ENCODE assay signal across 9 cellular contexts in the genomic region with DNA sequence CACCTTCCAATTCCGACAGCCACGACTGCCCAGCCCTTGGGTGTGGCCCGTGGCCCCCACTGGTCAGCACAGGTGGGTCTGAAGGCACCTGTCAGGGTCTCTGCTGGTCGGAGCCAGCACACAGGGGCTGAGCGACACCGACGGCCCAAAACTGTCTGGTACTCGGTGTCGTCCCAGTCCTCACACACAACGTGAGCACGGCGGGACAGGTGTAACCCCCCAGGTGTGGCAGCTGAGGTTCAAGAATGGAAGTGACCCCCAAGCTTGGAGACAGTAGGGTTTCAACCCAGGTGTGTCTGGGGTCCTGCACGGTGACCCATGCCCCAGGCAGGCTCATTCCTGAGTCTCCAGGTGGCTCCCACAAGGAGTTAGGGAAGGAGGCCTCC. TPM values are rescaled to one million over a fixed set of nuclear protein-coding genes. Genes with fewer than 3 reads are reported as not detected.
A peak's percentile ranks its signal among the peaks of the same experiment; 100 is the strongest.
DNase-seq lines count a peak whose midpoint lies in the region; ATAC-seq and TF ChIP-seq lines count a peak whose summit lies in the region.
"Had no signal": no experiment of that assay in that cellular context is flagged by ENCODE, and none has a peak within 500 bp of the region (broad histone marks: within the 10 kb centered on the region; RNA-seq: fewer than 3 reads in every experiment).

No MANE protein-coding gene starts in this region.

- no peak for TF ChIP-seq POLR2A in upper lobe of left lung (IDR thresholded peaks at IDR 0.05)

- H3K27me3 ChIP-seq in cardiac muscle cell, result no peaks in the 10 kb centered on the region
- no peaks in the 10 kb centered on the region for H3K27me3 ChIP-seq in brain microvascular endothelial cell (replicated peaks)
- no peaks in the 10 kb centered on the region for H3K27me3 ChIP-seq in lower lobe of right lung (ENCODE audit: low read depth)
- no peaks in the 10 kb centered on the region for H3K27me3 ChIP-seq in upper lobe of left lung

- peak overlapping the region; percentile 75 for H3K4me3 ChIP-seq in cardiac muscle cell
- peak overlapping the region; percentile 66 for H3K4me3 ChIP-seq in brain microvascular endothelial cell (ENCODE audit: low read depth, low read length)
- peak overlapping the region; percentile 100 for H3K4me3 ChIP-seq in lower lobe of right lung
- H3K4me3 ChIP-seq in upper lobe of left lung, result peak overlapping the region; percentile 70 to 100 (median 88)

- intact Hi-C loops in Right ventricle myocardium inferior (cut with DNase I), result loop anchor here (5.0 kb wide), 2 partner anchors 118 to 362 kb away; a partner anchor contains a TSS
- intact Hi-C loops in lower lobe of right lung (cut with DNase I), result no loop called here

- 86 to 88% methylated on average over 5 to 12 of the region's 13 CpGs for WGBS in upper lobe of left lung, 2 donors

- H3K36me3 ChIP-seq in cardiac muscle cell (peaks cover 4% of the 10 kb centered on the region), brain microvascular endothelial cell (replicated peaks) (peaks cover 11% of the 10 kb centered on the region), lower lobe of right lung (peaks cover 34% of the 10 kb centered on the region), upper lobe of left lung (peaks cover 0 to 22% (median 16%) of the 10 kb centered on the region in 4 donors)

- H3K27ac ChIP-seq in cardiac muscle cell, result no peak overlapping the region
- no peak overlapping the region for H3K27ac ChIP-seq in brain microvascular endothelial cell
- H3K27ac ChIP-seq in lower lobe of right lung, result no peak overlapping the region
- H3K27ac ChIP-seq in upper lobe of left lung, result peak overlapping the region; percentile 65 to 91 (median 82)

- no peak for TF ChIP-seq EP300 in upper lobe of left lung (IDR thresholded peaks at IDR 0.05)

- TF ChIP-seq CTCF in cardiac muscle cell (IDR thresholded peaks at IDR 0.05; ENCODE audit: low read depth, low read length) (no peak), brain microvascular endothelial cell (IDR thresholded peaks at IDR 0.05; ENCODE audit: low read depth, low read length, missing control alignments) (no peak), lower lobe of right lung (IDR thresholded peaks at IDR 0.05) (no peak), upper lobe of left lung (IDR thresholded peaks at IDR 0.05) (no peak)

- H3K9me3 ChIP-seq in cardiac muscle cell (ENCODE audit: low read depth), result no peaks in the 10 kb centered on the region
- no peaks in the 10 kb centered on the region for H3K9me3 ChIP-seq in lower lobe of right lung
- no peaks in the 10 kb centered on the region for H3K9me3 ChIP-seq in upper lobe of left lung

- no peak for DNase-seq in cardiac muscle cell (ENCODE audit: low read depth in 1 of 2, low spot score in 1 of 2)
- no peak for DNase-seq in Right ventricle myocardium inferior (ENCODE audit: missing footprints)
- DNase-seq in brain microvascular endothelial cell, result no peak
- no peak for DNase-seq in lower lobe of right lung
- peak in 1 of 2 donors; percentile 66 for DNase-seq in upper lobe of left lung
- DNase-seq in SKM-1 (lab: John Stamatoyannopoulos, UW; ENCODE audit: unreplicated experiment), result no peak
- DNase-seq in stimulated activated naive CD4-positive, alpha-beta T cell treated with Interleukin-2 at 50 U/mL for 16 hours (lab: John Stamatoyannopoulos, UW), result no peak
- DNase-seq: stimulated activated CD4-positive, alpha-beta T cell treated with anti-CD3 and anti-CD28 coated beads, Interleukin-4, amount 100 ng/mL, for 24 hours had no signal

- H3K4me1 ChIP-seq in cardiac muscle cell (ENCODE audit: low read depth) (no peaks in the 10 kb centered on the region), lower lobe of right lung (peaks cover 48% of the 10 kb centered on the region), upper lobe of left lung (peaks cover 27 to 48% (median 39%) of the 10 kb centered on the region in 4 donors)

- in situ Hi-C loops in brain microvascular endothelial cell (cut with HindIII; ENCODE audit: low pct_ligation_motif_present, low sequenced_read_pairs), result no loop called here

- ATAC-seq in Right ventricle myocardium inferior, result no peak
- no peak for ATAC-seq in lower lobe of right lung
- no peak for ATAC-seq in upper lobe of left lung (ENCODE audit: low FRiP score in 2 of 2)
- ATAC-seq in GM19035 (IDR thresholded peaks at IDR 0.05; ENCODE audit: unreplicated experiment), result no peak

RNA-seq across cellular contexts. Expression of a gene that starts 1.0 kb away (rescaled TPM):
- 28.3 and 29.5 TPM in 2 replicates for total RNA-seq in cardiac muscle cell
- polyA plus RNA-seq in cardiac muscle cell, result 23.4 and 31.0 TPM in 2 replicates
- 15.8 TPM for total RNA-seq in Right ventricle myocardium inferior
- 48.5 TPM for total RNA-seq in lower lobe of right lung
- 100 to 1,000 TPM in 1 of 6 donors, 10 to 100 TPM in 5; 24.8 to 140 (median 45.6) TPM for total RNA-seq in upper lobe of left lung

RNA-seq across cellular contexts. Expression of a gene that starts 1.2 kb away (rescaled TPM):
- total RNA-seq in cardiac muscle cell, result 30.9 and 42.0 TPM in 2 replicates
- polyA plus RNA-seq in cardiac muscle cell, result 114 and 130 TPM in 2 replicates
- total RNA-seq in Right ventricle myocardium inferior, result 58.7 TPM
- total RNA-seq in lower lobe of right lung, result 51.4 TPM
- 10 to 100 TPM; 10.9 to 62.5 (median 32.4) TPM for total RNA-seq in upper lobe of left lung

RNA-seq across cellular contexts. Expression of a gene that starts 10.7 kb away (rescaled TPM):
- total RNA-seq in cardiac muscle cell, result not detected in 2 replicates
- polyA plus RNA-seq in cardiac muscle cell, result 0.32 TPM in 1 of 2 replicates, not detected in the other
- total RNA-seq in Right ventricle myocardium inferior, result not detected
- total RNA-seq in lower lobe of right lung, result not detected
- under 1 TPM in 1 of 6 donors, not detected in 5; 0.20 TPM for total RNA-seq in upper lobe of left lung

RNA-seq across cellular contexts. Expression of a gene that starts 44.0 kb away (rescaled TPM):
- total RNA-seq in cardiac muscle cell (123 and 140 TPM in 2 replicates), Right ventricle myocardium inferior (45.3 TPM), lower lobe of right lung (87.8 TPM), upper lobe of left lung (100 to 1,000 TPM in 4 of 6 donors, 10 to 100 TPM in 2; 76.5 to 147 (median 124) TPM)
- polyA plus RNA-seq in cardiac muscle cell, result 169 and 193 TPM in 2 replicates

RNA-seq across cellular contexts. Expression of a gene that starts 52.1 kb away (rescaled TPM):
- 24.5 and 29.6 TPM in 2 replicates for total RNA-seq in cardiac muscle cell
- polyA plus RNA-seq in cardiac muscle cell, result 15.9 and 17.9 TPM in 2 replicates
- 0.65 TPM for total RNA-seq in Right ventricle myocardium inferior
- total RNA-seq in lower lobe of right lung, result 3.5 TPM
- total RNA-seq in upper lobe of left lung, result 1 to 10 TPM in 5 of 6 donors, not detected in 1; 2.3 to 4.7 (median 3.5) TPM

Comparison
In these comparisons a context has a peak if more than half of its experiments do, and no peak if none do; other contexts are left out.
1. H3K27ac ChIP-seq: peak in upper lobe of left lung (4 of 4); none in cardiac muscle cell (single experiment), brain microvascular endothelial cell (single experiment) and lower lobe of right lung (single experiment).
2. Peak in every context shown above with its lines, with median percentiles within 50 percentile points of each other: H3K4me3 ChIP-seq.